Comparison of ENCODE assay signal across 9 cellular contexts in genomic region chr1:156385534-156386031, GRCh38. TPM values are rescaled to one million over a fixed set of nuclear protein-coding genes. Genes with fewer than 3 reads are reported as not detected.
DNase-seq lines count a peak whose midpoint lies in the region; ATAC-seq, FAIRE-seq and TF ChIP-seq lines count a peak whose summit lies in the region.
"Had no signal": no experiment of that assay in that cellular context is flagged by ENCODE, and none has a peak within 500 bp of the region (broad histone marks: within the 10 kb centered on the region; RNA-seq: fewer than 3 reads in every experiment).

No MANE protein-coding gene starts in this region.

- 23 to 39% methylated on average over 4 to 9 of the region's 9 CpGs for WGBS in testis, 2 donors

- DNase-seq in D721Med (ENCODE audit: insufficient read length, low spot score) (peak; percentile 75), LoVo (ENCODE audit: low spot score) (peak; percentile 63), RPMI8226 (peak; percentile 73), activated T-helper 1 cell treated with Interleukin-2 at 50 U/mL for 16 hours (ENCODE audit: low read depth) (peak; percentile 48), fibroblast of pulmonary artery (ENCODE audit: low read depth) (peak; percentile 78), omental fat pad (ENCODE audit: low spot score) (peak; percentile 74), testis (peak; percentile 83)

- ATAC-seq in omental fat pad (ENCODE audit: low FRiP score) (no peak), GM19351 (IDR thresholded peaks at IDR 0.05; ENCODE audit: unreplicated experiment) (no peak)

- intact Hi-C loops in testis (cut with DNase I; ENCODE audit: low total_unique reads), result loop anchor here (5.0 kb wide), 1 partner anchor 62 kb away; no protein-coding TSS in a partner anchor

- no peak overlapping the region for H3K27ac ChIP-seq in testis
- H3K27ac ChIP-seq: SK-N-MC had no signal

- no peak for FAIRE-seq in D721Med (lab: Jason Lieb, UNC)

- H3K4me3 ChIP-seq in fibroblast of pulmonary artery (replicated peaks; ENCODE audit: low read depth, low read length) (no peak overlapping the region), testis (no peak overlapping the region)
- H3K4me3 ChIP-seq: SK-N-MC had no signal

- TF ChIP-seq CTCF in D721Med (IDR thresholded peaks at IDR 0.05; ENCODE audit: insufficient read depth, missing control alignments) (peak; percentile 91), fibroblast of pulmonary artery (IDR thresholded peaks at IDR 0.05; ENCODE audit: low read length, missing control alignments) (peak; percentile 85), omental fat pad (IDR thresholded peaks at IDR 0.05) (peak in 2 of 3 donors; percentile 62 to 76), testis (IDR thresholded peaks at IDR 0.05) (peak; percentile 81 to 93 (median 90))

- H3K27me3 ChIP-seq in testis, result no peaks in the 10 kb centered on the region

- no peaks in the 10 kb centered on the region for H3K4me1 ChIP-seq in testis

- no peaks in the 10 kb centered on the region for H3K36me3 ChIP-seq in testis (ENCODE audit: low read depth, missing control alignments)

- TF ChIP-seq POLR2A in testis (IDR thresholded peaks at IDR 0.05), result no peak

- H3K9me3 ChIP-seq in testis, result no peaks in the 10 kb centered on the region

RNA-seq across cellular contexts. Expression of gene RHBG, which starts 16.6 kb away (rescaled TPM):
- total RNA-seq in omental fat pad, result not detected
- 1 to 10 TPM; 2.0 TPM for total RNA-seq in testis
- 3.3 TPM for polyA plus RNA-seq in testis (ENCODE audit: insufficient read depth, low read depth, low replicate concordance)

RNA-seq across cellular contexts. Expression of gene TSACC, which starts 47.3 kb away (rescaled TPM):
- total RNA-seq in omental fat pad (not detected), testis (100 to 1,000 TPM; 354 to 748 TPM)
- 1,814 TPM for polyA plus RNA-seq in testis (ENCODE audit: insufficient read depth, low read depth, low replicate concordance)

RNA-seq across cellular contexts. Expression of gene CCT3, which starts 47.5 kb away (rescaled TPM):
- total RNA-seq in omental fat pad (100 to 1,000 TPM; 187 to 277 (median 213) TPM), testis (100 to 1,000 TPM; 192 to 203 TPM)
- polyA plus RNA-seq in testis (ENCODE audit: insufficient read depth, low read depth, low replicate concordance), result 302 TPM

Comparison
In these comparisons a context has a peak if more than half of its experiments do, and no peak if none do; other contexts are left out.
1. RNA of gene TSACC, which starts 47.3 kb away (total RNA-seq): 354 to 748 TPM in testis; not detected in omental fat pad; every median in the first group is over 100 times any median in the second.
2. Peak in every context shown above with its lines, with median percentiles within 50 percentile points of each other: DNase-seq and CTCF ChIP-seq.